Comparison of ENCODE assay signal across 9 cellular contexts in the genomic region with DNA sequence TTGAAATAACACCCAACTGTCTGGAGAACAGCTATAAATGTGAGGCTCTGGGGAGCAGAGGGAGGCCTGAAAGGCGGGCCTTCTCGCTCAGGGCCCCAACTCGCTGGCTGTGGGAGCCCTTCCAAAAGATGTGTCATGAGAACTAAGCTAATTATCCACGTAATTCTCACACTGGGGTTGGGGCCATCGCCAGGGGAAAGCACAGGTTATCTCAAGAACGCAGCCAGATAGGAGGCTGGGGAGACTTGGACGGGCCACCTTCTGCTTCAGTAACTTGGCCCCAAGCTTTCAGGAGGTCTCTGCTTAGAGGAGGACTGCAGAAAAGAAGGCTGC. TPM values are rescaled to one million over a fixed set of nuclear protein-coding genes. Genes with fewer than 3 reads are reported as not detected.
A peak's percentile ranks its signal among the peaks of the same experiment; 100 is the strongest.
DNase-seq lines count a peak whose midpoint lies in the region; ATAC-seq and TF ChIP-seq lines count a peak whose summit lies in the region.
"Had no signal": no experiment of that assay in that cellular context is flagged by ENCODE, and none has a peak within 500 bp of the region (broad histone marks: within the 10 kb centered on the region; RNA-seq: fewer than 3 reads in every experiment).

No MANE protein-coding gene starts in this region.

- H3K36me3 Mint-ChIP-seq in CD8-positive, alpha-beta T cell, result no peaks in the 10 kb centered on the region
- no peaks in the 10 kb centered on the region for H3K36me3 Mint-ChIP-seq in natural killer cell treated with Interleukin-12 subunit alpha and Interleukin-12 subunit beta and Interleukin-15 and Interleukin-18, amount 100 ng/mL, for 72 hours

- peaks cover 3% of the 10 kb centered on the region; the same call in 1 of the 2 replicates for H4K20me1 ChIP-seq in PC-9 (ENCODE audit: insufficient read depth)

- ATAC-seq in CD8-positive, alpha-beta T cell, result no peak
- ATAC-seq in natural killer cell treated with Interleukin-12 subunit alpha and Interleukin-12 subunit beta and Interleukin-15 and Interleukin-18, amount 100 ng/mL, for 72 hours, result no peak
- no peak for ATAC-seq in activated CD4-positive, CD25-positive, alpha-beta regulatory T cell treated with anti-CD3 and anti-CD28 coated beads, Interleukin-2, amount 50 U/mL, for 24 hours

- H3K27ac Mint-ChIP-seq in CD8-positive, alpha-beta T cell, result no peak overlapping the region
- no peak overlapping the region for H3K27ac Mint-ChIP-seq in natural killer cell treated with Interleukin-12 subunit alpha and Interleukin-12 subunit beta and Interleukin-15 and Interleukin-18, amount 100 ng/mL, for 72 hours

- peaks cover 4% of the 10 kb centered on the region for H3K4me1 ChIP-seq in CD8-positive, alpha-beta T cell (ENCODE audit: insufficient read depth, low read length)
- 0 out of 2 replicates have a peak, but pooled peaks cover 5% of the 10 kb centered on the region for H3K4me1 ChIP-seq in PC-9 (replicated peaks; ENCODE audit: insufficient read depth)

- peak overlapping the region; percentile 74; the same call in 1 of the 2 replicates for H2AFZ ChIP-seq in PC-9

- intact Hi-C loops in CD8-positive, alpha-beta T cell (cut with DNase I, micrococcal nuclease), result loop anchor here in 1 of 2 experiments (2.0 to 10.0 kb wide), 2 partner anchors 257 to 1275 kb away; no protein-coding TSS in a partner anchor
- intact Hi-C loops in PC-9 (cut with micrococcal nuclease; ENCODE audit: unreplicated experiment), result loop anchor here (1.0 kb wide), 3 partner anchors 58 to 99 kb away; a partner anchor contains a TSS

- no peak for TF ChIP-seq CTCF in CD8-positive, alpha-beta T cell (IDR thresholded peaks at IDR 0.05)
- TF ChIP-seq CTCF in PC-9 (conservative IDR thresholded peaks at IDR 0.05), result no peak

- H3K36me3 ChIP-seq in CD8-positive, alpha-beta T cell (ENCODE audit: insufficient read depth, low read length), result no peaks in the 10 kb centered on the region
- no peaks in the 10 kb centered on the region for H3K36me3 ChIP-seq in PC-9 (ENCODE audit: low read depth)

- peak overlapping the region; percentile 79 for H3K4me2 ChIP-seq in PC-9

- no peaks in the 10 kb centered on the region for H3K9me2 ChIP-seq in PC-9 (ENCODE audit: insufficient read depth)

- H3F3A ChIP-seq in PC-9 (ENCODE audit: insufficient read depth, low read depth), result peaks cover 7% of the 10 kb centered on the region; the same call in 1 of the 2 replicates

- peaks cover 33% of the 10 kb centered on the region for H3K79me2 ChIP-seq in PC-9 (ENCODE audit: low read depth)

- no peak overlapping the region for H3K27ac ChIP-seq in CD8-positive, alpha-beta T cell (ENCODE audit: low read depth, low read length)
- no peak overlapping the region for H3K27ac ChIP-seq in PC-9
- peak overlapping the region; percentile 97 for H3K27ac ChIP-seq in epithelial cell of prostate
- H3K27ac ChIP-seq: HL-60 had no signal

- H3K4me3 ChIP-seq in CD8-positive, alpha-beta T cell (ENCODE audit: low read depth, low read length), result no peak overlapping the region
- H3K4me3 ChIP-seq in PC-9, result peak overlapping the region; percentile 69; the same call in 1 of the 2 replicates

- DNase-seq in CD8-positive, alpha-beta T cell, result no peak
- peak in 1 of 2 experiments; percentile 38 for DNase-seq in PC-9
- DNase-seq in epithelial cell of prostate (ENCODE audit: low read depth, low spot score), result no peak
- no peak for DNase-seq in natural killer cell treated with Interleukin-12 subunit alpha and Interleukin-12 subunit beta and Interleukin-15 and Interleukin-18, amount 100 ng/mL, for 72 hours (ENCODE audit: low spot score)
- no peak for DNase-seq in NCI-H1092 treated with DMSO at 0.1 percent for 48 hours (lab: John Stamatoyannopoulos, UW)
- DNase-seq in SHP77 treated with DMSO at 0.1 percent for 48 hours (lab: John Stamatoyannopoulos, UW), result no peak
- no peak for DNase-seq in NCI-H748 (lab: John Stamatoyannopoulos, UW; ENCODE audit: unreplicated experiment)

- H3K27me3 Mint-ChIP-seq in CD8-positive, alpha-beta T cell (ENCODE audit: low read depth), result peaks cover 43% of the 10 kb centered on the region
- peaks cover 25 to 30% of the 10 kb centered on the region in 2 donors for H3K27me3 Mint-ChIP-seq in natural killer cell treated with Interleukin-12 subunit alpha and Interleukin-12 subunit beta and Interleukin-15 and Interleukin-18, amount 100 ng/mL, for 72 hours

- H3K27me3 ChIP-seq in CD8-positive, alpha-beta T cell (ENCODE audit: insufficient read depth, low read length), result peaks cover 22% of the 10 kb centered on the region
- H3K27me3 ChIP-seq in PC-9 (ENCODE audit: insufficient read depth, low read depth), result no peaks in the 10 kb centered on the region

- no TSS peak for BruUV-seq in PC-9 (replicated peaks; lab: Mats Ljungman, UMichigan)

- CTCF ChIA-PET in CD8-positive, alpha-beta T cell (lab: Charles Lee), result interaction anchor here (0.7 to 3.0 kb wide), 8 partner anchors 8 to 406 kb away, joined by 3 to 20 read pairs (median 4); no protein-coding TSS in a partner anchor
- CTCF ChIA-PET in PC-9 (lab: Charles Lee), result interaction anchor here (0.8 to 1.4 kb wide), 5 partner anchors 76 to 258 kb away, joined by 3 to 6 read pairs (median 4); no protein-coding TSS in a partner anchor

- POLR2A ChIA-PET in CD8-positive, alpha-beta T cell (lab: Charles Lee), result interaction anchor here (1.3 kb wide), 1 partner anchor 268 kb away, joined by 3 read pairs; no protein-coding TSS in a partner anchor
- POLR2A ChIA-PET in PC-9 (lab: Charles Lee; ENCODE audit: unreplicated experiment), result interaction anchor here (0.5 to 1.2 kb wide), 7 partner anchors 59 to 1191 kb away, joined by 3 to 8 read pairs (median 4); a partner anchor contains a TSS

- peaks cover 9% of the 10 kb centered on the region for H3K4me1 Mint-ChIP-seq in CD8-positive, alpha-beta T cell (ENCODE audit: low read depth)
- peaks cover 0 to 3% of the 10 kb centered on the region in 2 donors for H3K4me1 Mint-ChIP-seq in natural killer cell treated with Interleukin-12 subunit alpha and Interleukin-12 subunit beta and Interleukin-15 and Interleukin-18, amount 100 ng/mL, for 72 hours (ENCODE audit: low read depth in 2 of 2)

- H3K9me3 ChIP-seq in CD8-positive, alpha-beta T cell (ENCODE audit: low read length), result no peaks in the 10 kb centered on the region
- no peaks in the 10 kb centered on the region for H3K9me3 ChIP-seq in PC-9 (ENCODE audit: insufficient read depth, low read depth)

- H3K9me3 Mint-ChIP-seq in CD8-positive, alpha-beta T cell, result no peaks in the 10 kb centered on the region
- H3K9me3 Mint-ChIP-seq in natural killer cell treated with Interleukin-12 subunit alpha and Interleukin-12 subunit beta and Interleukin-15 and Interleukin-18, amount 100 ng/mL, for 72 hours, result no peaks in the 10 kb centered on the region

- H3K4me3 Mint-ChIP-seq in CD8-positive, alpha-beta T cell, result peak overlapping the region; percentile 66
- H3K4me3 Mint-ChIP-seq in natural killer cell treated with Interleukin-12 subunit alpha and Interleukin-12 subunit beta and Interleukin-15 and Interleukin-18, amount 100 ng/mL, for 72 hours, result peak overlapping the region; percentile 25

RNA-seq across cellular contexts. Expression of a gene that starts 1.6 kb away (rescaled TPM):
- under 1 TPM; 0.35 to 0.44 TPM for total RNA-seq in CD8-positive, alpha-beta T cell
- total RNA-seq in PC-9 (2021), result 29.3 and 30.8 TPM in 2 replicates
- total RNA-seq in natural killer cell treated with Interleukin-12 subunit alpha and Interleukin-12 subunit beta and Interleukin-15 and Interleukin-18, amount 100 ng/mL, for 72 hours, result 1 to 10 TPM in 1 of 2 donors, under 1 TPM in 1; 0.62 to 2.3 TPM
